In genomic region chr9:17578577-17578910, GRCh38 we compare ENCODE assay signal across 10 cellular contexts. TPM values are rescaled to one million over a fixed set of nuclear protein-coding genes. Genes with fewer than 3 reads are reported as not detected.
A peak's percentile ranks its signal among the peaks of the same experiment; 100 is the strongest.
DNase-seq lines count a peak whose midpoint lies in the region; ATAC-seq, FAIRE-seq and TF ChIP-seq lines count a peak whose summit lies in the region.
"Had no signal": no experiment of that assay in that cellular context is flagged by ENCODE, and none has a peak within 500 bp of the region (broad histone marks: within the 10 kb centered on the region; RNA-seq: fewer than 3 reads in every experiment).

No MANE protein-coding gene starts in this region.

- H3K9me3 Mint-ChIP-seq in neural crest cell: no peaks in the 10 kb centered on the region
- H3K9me3 Mint-ChIP-seq: natural killer cell treated with Interleukin-12 subunit alpha and Interleukin-12 subunit beta and Interleukin-15 and Interleukin-18, amount 100 ng/mL, for 72 hours had no signal

- H3K27me3 ChIP-seq in AG04450 (ENCODE audit: control insufficient read depth, insufficient read depth, low read length): peaks cover 41% of the 10 kb centered on the region
- H3K27me3 ChIP-seq in endothelial cell of umbilical vein (ENCODE audit: control insufficient read depth in 2 of 2, insufficient read depth in 2 of 2, low read length in 2 of 2): peaks cover 29 to 40% of the 10 kb centered on the region in 2 experiments

- peak overlapping the region; percentile 76 for H3K4me3 Mint-ChIP-seq in neural crest cell
- H3K4me3 Mint-ChIP-seq: natural killer cell treated with Interleukin-12 subunit alpha and Interleukin-12 subunit beta and Interleukin-15 and Interleukin-18, amount 100 ng/mL, for 72 hours had no signal

- no peaks in the 10 kb centered on the region for H3K4me1 Mint-ChIP-seq in neural crest cell

- H3K9me1 ChIP-seq in endothelial cell of umbilical vein (replicated peaks; ENCODE audit: control insufficient read depth, extremely low read depth, insufficient read depth, low read length): no peaks in the 10 kb centered on the region

- H3K4me1 ChIP-seq in endothelial cell of umbilical vein (ENCODE audit: control insufficient read depth, extremely low read depth, insufficient read depth, low read length): peaks cover 11% of the 10 kb centered on the region

- no peak for DNase-seq in AG04450 (ENCODE audit: low read depth, low spot score)
- no peak for DNase-seq in endothelial cell of umbilical vein (ENCODE audit: low read depth, low spot score)
- peak; percentile 4 for DNase-seq in neural crest cell (ENCODE audit: low read depth, low spot score)
- no peak for DNase-seq in activated T-cell treated with anti-CD3 and anti-CD28 coated beads for 4 hours
- no peak for DNase-seq in NCI-H1930 (lab: John Stamatoyannopoulos, UW)
- DNase-seq in RKO (ENCODE audit: low spot score): no peak

- no peaks in the 10 kb centered on the region for H3K79me2 ChIP-seq in endothelial cell of umbilical vein (ENCODE audit: control insufficient read depth, insufficient read depth, low read length)

- H3K36me3 Mint-ChIP-seq in neural crest cell (ENCODE audit: low read depth): no peaks in the 10 kb centered on the region
- H3K36me3 Mint-ChIP-seq: natural killer cell treated with Interleukin-12 subunit alpha and Interleukin-12 subunit beta and Interleukin-15 and Interleukin-18, amount 100 ng/mL, for 72 hours had no signal

- ATAC-seq in HG03520 (IDR thresholded peaks at IDR 0.05; ENCODE audit: unreplicated experiment): no peak

- no peak for TF ChIP-seq EP300 in Ishikawa (IDR thresholded peaks at IDR 0.05; ENCODE audit: borderline replicate concordance)

- H3K27ac Mint-ChIP-seq in neural crest cell (ENCODE audit: unreplicated experiment): no peak overlapping the region
- H3K27ac Mint-ChIP-seq: natural killer cell treated with Interleukin-12 subunit alpha and Interleukin-12 subunit beta and Interleukin-15 and Interleukin-18, amount 100 ng/mL, for 72 hours had no signal

- no peak for TF ChIP-seq POLR2A in endothelial cell of umbilical vein (IDR thresholded peaks at IDR 0.05; ENCODE audit: low read depth, low read length)

- peaks cover 83% of the 10 kb centered on the region for H3K27me3 Mint-ChIP-seq in neural crest cell (ENCODE audit: low read depth)

- BruUV-seq in endothelial cell of umbilical vein (replicated peaks; lab: Mats Ljungman, UMichigan): no TSS peak

- peak overlapping the region; percentile 46 for H3K4me3 ChIP-seq in AG04450 (ENCODE audit: low read depth, low read length)
- H3K4me3 ChIP-seq in endothelial cell of umbilical vein (replicated peaks in 1 of 3; ENCODE audit: insufficient read depth in 1 of 3, low read depth in 1 of 3, low read length in 3 of 3): peak overlapping the region in 1 of 3 experiments; percentile 39

- POLR2A ChIA-PET in AG04450 (lab: Yijun Ruan, JAX): no interaction called here
- POLR2A ChIA-PET in endothelial cell of umbilical vein (lab: Charles Lee): no interaction called here

- dilution Hi-C loops in endothelial cell of umbilical vein (cut with MboI; ENCODE audit: extremely low pct_ligation_motif_present, low sequenced_read_pairs): no loop called here

- CTCF ChIA-PET in AG04450 (lab: Charles Lee): no interaction called here
- CTCF ChIA-PET in endothelial cell of umbilical vein (lab: Charles Lee): no interaction called here

- no peaks in the 10 kb centered on the region for H4K20me1 ChIP-seq in endothelial cell of umbilical vein (replicated peaks; ENCODE audit: control insufficient read depth, extremely low read depth, insufficient read depth, low read length)

- FAIRE-seq in endothelial cell of umbilical vein (lab: Jason Lieb, UNC): no peak

- TF ChIP-seq CTCF in AG04450 (IDR thresholded peaks at IDR 0.05; ENCODE audit: low read depth, low read length) (no peak), endothelial cell of umbilical vein (IDR thresholded peaks at IDR 0.05; ENCODE audit: extremely low read depth in 1 of 2, insufficient read depth in 1 of 2, low read depth in 1 of 2, low read length in 2 of 2) (no peak), neural crest cell (conservative IDR thresholded peaks at IDR 0.05) (no peak)

- no peaks in the 10 kb centered on the region; the same call in 1 of the 2 replicates for H3K9me3 ChIP-seq in AG04450 (ENCODE audit: control insufficient read depth, insufficient read depth, low read length)
- no peaks in the 10 kb centered on the region for H3K9me3 ChIP-seq in endothelial cell of umbilical vein (replicated peaks; ENCODE audit: control insufficient read depth, insufficient read depth, low read length)

- H3K36me3 ChIP-seq in endothelial cell of umbilical vein (ENCODE audit: control insufficient read depth in 2 of 2, extremely low read depth in 1 of 2, insufficient read depth in 2 of 2, low read length in 2 of 2): no peaks in the 10 kb centered on the region

- H3K27ac ChIP-seq in AG04450 (ENCODE audit: low read depth, low read length): no peak overlapping the region
- no peak overlapping the region for H3K27ac ChIP-seq in endothelial cell of umbilical vein (ENCODE audit: insufficient read depth, low read depth, low read length)

- intact Hi-C loops in endothelial cell of umbilical vein (cut with micrococcal nuclease): no loop called here

- H3K4me2 ChIP-seq in endothelial cell of umbilical vein (ENCODE audit: insufficient read depth, low read length): peak overlapping the region; percentile 62

- no peak overlapping the region for H3K9ac ChIP-seq in endothelial cell of umbilical vein (replicated peaks; ENCODE audit: extremely low read depth, insufficient read depth, low read length)

- H2AFZ ChIP-seq in endothelial cell of umbilical vein (ENCODE audit: low read depth, low read length): peak overlapping the region; percentile 78

- no peak for TF ChIP-seq RAD21 in Ishikawa (IDR thresholded peaks at IDR 0.05; ENCODE audit: low read depth)

TF ChIP-seq in Ishikawa, 13 proteins besides CTCF, POLR2A, EP300 and RAD21:
- TF ChIP-seq YY1 (IDR thresholded peaks at IDR 0.05; ENCODE audit: low read depth): no peak
- TF ChIP-seq EGR1 (IDR thresholded peaks at IDR 0.05): no peak
- 0 out of 2 replicates have a peak, but pooled peaks have one; percentile 19 for TF ChIP-seq ZBTB7A (IDR thresholded peaks at IDR 0.05; ENCODE audit: low read depth)

TF ChIP-seq in endothelial cell of umbilical vein, 7 proteins besides CTCF, POLR2A, EP300 and RAD21:
- TF ChIP-seq EZH2 (IDR thresholded peaks at IDR 0.05; ENCODE audit: borderline replicate concordance, low read depth, low read length, severe bottlenecking) (no peak), POLR2AphosphoS5 (IDR thresholded peaks at IDR 0.05; ENCODE audit: insufficient read depth, low read depth, low read length) (no peak), JUN (IDR thresholded peaks at IDR 0.05; ENCODE audit: borderline replicate concordance, insufficient read depth, insufficient read length, low read depth) (no peak), MYC (IDR thresholded peaks at IDR 0.05; ENCODE audit: low read depth, low read length) (no peak), GATA2 (IDR thresholded peaks at IDR 0.05; ENCODE audit: insufficient read depth, insufficient read length, low read depth, low read length) (no peak), FOS (IDR thresholded peaks at IDR 0.05; ENCODE audit: borderline replicate concordance, insufficient read depth, low read length) (no peak), MAX (IDR thresholded peaks at IDR 0.05; ENCODE audit: insufficient read depth, insufficient read length) (no peak)

RNA-seq across cellular contexts. Expression of gene SH3GL2, which starts 0.3 kb away (rescaled TPM):
- polyA plus RNA-seq in AG04450 (2011; rRNA removed) (0.04 and 0.05 TPM in 2 replicates), endothelial cell of umbilical vein (0.08 and 0.12 TPM in 2 replicates)
- 0.13 TPM in 1 of 2 replicates, not detected in the other for polyA minus RNA-seq in AG04450 (2011; rRNA and poly(A)+ RNA removed)
- total RNA-seq in endothelial cell of umbilical vein (0.16 TPM in 1 of 2 replicates, not detected in the other), neural crest cell (0.89 and 1.1 TPM in 2 replicates)
- 0.04 and 0.06 TPM in 2 replicates for polyA plus RNA-seq in endothelial cell of umbilical vein (2011; cell fraction: cytosol; rRNA removed)
- 0.10 and 0.11 TPM in 2 replicates for polyA plus RNA-seq in endothelial cell of umbilical vein (2011; cell fraction: nucleus; rRNA removed)
- polyA plus RNA-seq in endothelial cell of umbilical vein (2012): 0.23 TPM in 1 of 2 replicates, not detected in the other
- 0.13 TPM in 1 of 2 replicates, not detected in the other for polyA minus RNA-seq in endothelial cell of umbilical vein
- polyA minus RNA-seq in endothelial cell of umbilical vein (2011; cell fraction: cytosol; rRNA and poly(A)+ RNA removed): 36.7 TPM
- 0.14 TPM in 1 of 2 replicates, not detected in the other for polyA minus RNA-seq in endothelial cell of umbilical vein (2011; cell fraction: nucleus; rRNA and poly(A)+ RNA removed)
- total RNA-seq: LHCN-M2; natural killer cell treated with Interleukin-12 subunit alpha and Interleukin-12 subunit beta and Interleukin-15 and Interleukin-18, amount 100 ng/mL, for 72 hours had no signal
